1 cellular context compared by ENCODE assay signal in the genomic region with DNA sequence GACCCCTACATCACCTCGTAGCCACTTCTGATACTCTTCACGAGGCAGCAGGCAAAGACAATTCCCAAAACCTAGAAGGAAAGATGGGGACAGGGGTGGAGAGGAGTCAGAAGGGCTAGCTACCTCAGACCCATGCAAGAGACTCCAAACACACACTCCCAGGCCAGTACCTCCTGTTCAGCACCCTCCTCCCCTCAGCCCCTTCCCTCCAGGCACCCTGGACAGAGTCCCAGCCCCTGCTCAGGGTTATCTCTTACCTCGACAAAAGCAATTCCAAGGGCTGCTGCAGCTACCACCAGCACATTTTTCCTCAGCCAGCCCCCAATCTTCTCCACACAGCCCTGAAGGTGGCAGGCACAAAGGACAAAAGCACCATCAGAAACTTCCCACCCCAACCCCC.
TF ChIP-seq lines count a peak whose summit lies in the region.

No MANE protein-coding gene starts in this region.

TF ChIP-seq in SK-N-SH treated with all-trans-retinoic acid at 6 μM for 48 hours, 23 proteins besides CTCF, POLR2A, EP300 and RAD21 (continued from another document):
- TF ChIP-seq ZNF565 (CRISPR knock-in tag; conservative IDR thresholded peaks at IDR 0.05; ENCODE audit: low read depth) (no peak), ZC3H10 (CRISPR knock-in tag; IDR thresholded peaks at IDR 0.05) (no peak), RARB (CRISPR knock-in tag; IDR thresholded peaks at IDR 0.05) (no peak), BACH2 (CRISPR knock-in tag; IDR thresholded peaks at IDR 0.05; ENCODE audit: borderline replicate concordance) (no peak), TOX (CRISPR knock-in tag; IDR thresholded peaks at IDR 0.05; ENCODE audit: borderline replicate concordance) (no peak)
- TF ChIP-seq, protein P1, sequence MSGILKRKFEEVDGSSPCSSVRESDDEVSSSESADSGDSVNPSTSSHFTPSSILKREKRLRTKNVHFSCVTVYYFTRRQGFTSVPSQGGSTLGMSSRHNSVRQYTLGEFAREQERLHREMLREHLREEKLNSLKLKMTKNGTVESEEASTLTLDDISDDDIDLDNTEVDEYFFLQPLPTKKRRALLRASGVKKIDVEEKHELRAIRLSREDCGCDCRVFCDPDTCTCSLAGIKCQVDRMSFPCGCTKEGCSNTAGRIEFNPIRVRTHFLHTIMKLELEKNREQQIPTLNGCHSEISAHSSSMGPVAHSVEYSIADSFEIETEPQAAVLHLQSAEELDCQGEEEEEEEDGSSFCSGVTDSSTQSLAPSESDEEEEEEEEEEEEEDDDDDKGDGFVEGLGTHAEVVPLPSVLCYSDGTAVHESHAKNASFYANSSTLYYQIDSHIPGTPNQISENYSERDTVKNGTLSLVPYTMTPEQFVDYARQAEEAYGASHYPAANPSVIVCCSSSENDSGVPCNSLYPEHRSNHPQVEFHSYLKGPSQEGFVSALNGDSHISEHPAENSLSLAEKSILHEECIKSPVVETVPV (CRISPR knock-in tag; IDR thresholded peaks at IDR 0.05) = no peak
